In the genomic region with DNA sequence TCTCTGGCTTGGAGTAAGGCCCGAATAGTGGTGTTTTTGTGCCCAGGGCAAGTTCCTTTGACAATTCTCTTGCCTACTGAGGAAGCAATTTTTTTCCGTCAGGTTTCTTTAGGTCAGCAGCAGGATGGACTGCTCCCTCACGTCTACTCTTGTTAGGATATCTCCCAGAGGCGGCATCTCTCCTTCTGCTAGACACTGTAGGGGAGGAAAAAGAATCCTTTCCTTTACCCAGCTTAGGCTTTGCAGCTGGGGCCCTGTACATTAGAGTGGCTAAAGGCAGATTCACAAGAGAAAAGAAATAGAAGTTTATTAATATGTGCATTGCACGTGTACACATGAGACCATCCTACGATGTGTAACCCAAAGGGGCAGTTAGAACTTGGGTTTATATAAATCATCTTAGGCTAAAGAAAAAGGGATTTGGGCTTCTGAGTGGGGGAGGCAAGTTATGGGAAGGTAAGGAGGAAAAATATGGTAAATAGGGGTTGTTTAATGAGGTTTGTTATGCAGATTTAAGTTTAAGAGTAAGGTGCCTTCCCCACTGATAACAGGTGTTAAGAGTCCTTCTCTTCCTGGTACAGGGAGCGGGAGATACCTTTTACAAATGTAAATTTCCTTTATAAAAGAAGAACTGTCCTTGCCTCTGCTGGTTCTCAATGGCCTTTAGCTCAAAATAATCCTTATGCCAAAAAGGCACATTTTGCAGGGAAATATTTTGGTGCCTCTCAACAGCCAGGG, we compare ENCODE assay signal across 22 cellular contexts.
"Had no signal": no experiment of that assay in that cellular context is flagged by ENCODE, and none has a peak within 500 bp of the region (broad histone marks: within the 10 kb centered on the region; RNA-seq: fewer than 3 reads in every experiment).

No MANE protein-coding gene starts in this region.

- DNase-seq: activated CD4-positive, alpha-beta memory T cell treated with anti-CD3 and anti-CD28 coated beads, Interleukin-2, amount 10 ng/mL, durations not matched to agents 7 days and 5 days; activated CD4-positive, alpha-beta T cell treated with anti-CD3 and anti-CD28 coated beads for 48 hours; activated CD4-positive, CD25-positive, alpha-beta regulatory T cell; activated gamma-delta T cell; activated T-cell treated with anti-CD3 and anti-CD28 coated beads, Interleukin-2, amount 50 U/mL, for 24 hours; adrenal gland; effector CD8-positive, alpha-beta T cell; gastrocnemius medialis; heart left ventricle; stimulated activated CD4-positive, alpha-beta T cell treated with anti-CD3 and anti-CD28 coated beads, Interleukin-12 subunit alpha, Interleukin-12 subunit beta, amount 100 ng/mL, for 4 hours; stimulated activated CD4-positive, alpha-beta T cell treated with anti-CD3 and anti-CD28 coated beads, Interleukin-1b, Interleukin-23, amount 100 ng/mL, for 48 hours; stimulated activated CD8-positive, alpha-beta memory T cell treated with anti-CD3 and anti-CD28 coated beads, Interleukin-4, amount 100 ng/mL, for 48 hours; stimulated activated naive CD4-positive, alpha-beta T cell treated with Interleukin-2 at 50 U/mL for 16 hours; thyroid gland had no signal

- H3K9me3 Mint-ChIP-seq: activated CD4-positive, alpha-beta memory T cell treated with anti-CD3 and anti-CD28 coated beads, Interleukin-2, amount 10 ng/mL, durations not matched to agents 7 days and 5 days; activated naive CD4-positive, alpha-beta T cell treated with anti-CD3 and anti-CD28 coated beads, Interleukin-2, amount 50 U/mL, for 72 hours; activated T-cell treated with anti-CD3 and anti-CD28 coated beads, Interleukin-2, amount 50 U/mL, for 24 hours; mesothelial cell of epicardium had no signal

- H3K27me3 Mint-ChIP-seq: activated CD4-positive, alpha-beta memory T cell treated with anti-CD3 and anti-CD28 coated beads, Interleukin-2, amount 10 ng/mL, durations not matched to agents 7 days and 5 days; activated T-cell treated with anti-CD3 and anti-CD28 coated beads, Interleukin-2, amount 50 U/mL, for 24 hours had no signal

- H3K9me3 ChIP-seq: adrenal gland, gastrocnemius medialis, heart left ventricle, prostate gland, right atrium auricular region, thyroid gland had no signal

- H3K36me3 ChIP-seq: adrenal gland, gastrocnemius medialis, heart left ventricle, prostate gland, right atrium auricular region, thyroid gland had no signal

- H3K27ac ChIP-seq: adrenal gland, gastrocnemius medialis, heart left ventricle, prostate gland, right atrium auricular region, thyroid gland had no signal

- ATAC-seq: activated naive CD4-positive, alpha-beta T cell treated with anti-CD3 and anti-CD28 coated beads, Interleukin-2, amount 50 U/mL, for 72 hours; esophagus mucosa; gastrocnemius medialis; heart left ventricle had no signal

- H3K27me3 ChIP-seq: adrenal gland, gastrocnemius medialis, heart left ventricle, right atrium auricular region, thyroid gland had no signal

- FAIRE-seq: astrocyte, bronchial epithelial cell, keratinocyte had no signal

- H3K4me3 ChIP-seq: adrenal gland, gastrocnemius medialis, heart left ventricle, prostate gland, right atrium auricular region, thyroid gland had no signal

- H3K4me3 Mint-ChIP-seq: activated CD4-positive, alpha-beta memory T cell treated with anti-CD3 and anti-CD28 coated beads, Interleukin-2, amount 10 ng/mL, durations not matched to agents 7 days and 5 days; activated T-cell treated with anti-CD3 and anti-CD28 coated beads, Interleukin-2, amount 50 U/mL, for 24 hours; mesothelial cell of epicardium had no signal

- H3K36me3 Mint-ChIP-seq: mesothelial cell of epicardium had no signal

- H3K27ac Mint-ChIP-seq: activated CD4-positive, alpha-beta memory T cell treated with anti-CD3 and anti-CD28 coated beads, Interleukin-2, amount 10 ng/mL, durations not matched to agents 7 days and 5 days; activated naive CD4-positive, alpha-beta T cell treated with anti-CD3 and anti-CD28 coated beads, Interleukin-2, amount 50 U/mL, for 72 hours; activated T-cell treated with anti-CD3 and anti-CD28 coated beads, Interleukin-2, amount 50 U/mL, for 24 hours; mesothelial cell of epicardium had no signal

- H3K4me1 ChIP-seq: gastrocnemius medialis, prostate gland had no signal
